Comparison of ENCODE assay signal across 9 cellular contexts in the genomic region with DNA sequence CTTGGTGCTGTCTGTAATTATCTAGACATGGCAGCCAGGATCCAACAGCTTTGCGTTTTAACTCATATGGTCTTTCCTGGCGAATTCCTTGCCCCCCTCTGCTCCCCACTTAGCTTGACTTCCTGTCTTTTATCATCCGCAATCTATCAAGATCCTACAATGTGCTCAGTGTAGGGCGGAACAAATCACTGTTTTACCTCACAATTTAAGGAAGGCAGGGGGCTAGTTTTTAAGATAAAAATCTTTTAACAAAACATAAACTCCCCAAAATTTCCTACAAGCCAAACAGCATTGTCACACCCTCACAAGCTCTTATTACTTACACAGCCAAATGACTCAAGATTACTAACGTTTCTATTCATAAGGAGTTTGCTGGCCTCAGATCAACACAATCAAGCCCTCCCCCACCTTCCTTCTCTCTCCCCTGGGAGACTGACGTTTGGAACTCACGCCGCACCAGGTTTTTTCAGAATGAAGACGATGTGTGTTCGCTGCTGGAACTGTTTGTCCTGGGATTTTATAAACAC. TPM values are rescaled to one million over a fixed set of nuclear protein-coding genes. Genes with fewer than 3 reads are reported as not detected.
A peak's percentile ranks its signal among the peaks of the same experiment; 100 is the strongest.
DNase-seq lines count a peak whose midpoint lies in the region; ATAC-seq and TF ChIP-seq lines count a peak whose summit lies in the region.
"Had no signal": no experiment of that assay in that cellular context is flagged by ENCODE, and none has a peak within 500 bp of the region (broad histone marks: within the 10 kb centered on the region; RNA-seq: fewer than 3 reads in every experiment).

No MANE protein-coding gene starts in this region.

- H3K9me3 Mint-ChIP-seq in brain = peaks cover 0 to 2% (median 0%) of the 10 kb centered on the region in 5 experiments
- peaks cover 0 to 1% of the 10 kb centered on the region in 2 donors for H3K9me3 Mint-ChIP-seq in effector memory CD8-positive, alpha-beta T cell

- no peak for TF ChIP-seq POLR2A in upper lobe of left lung (IDR thresholded peaks at IDR 0.05)

- DNase-seq in CD1c-positive myeloid dendritic cell (ENCODE audit: extremely low spot score) (peak; percentile 8), kidney glomerular epithelial cell (lab: John Stamatoyannopoulos, UW) (peak; percentile 81), upper lobe of left lung (peak in 1 of 2 donors; percentile 65)
- DNase-seq in effector memory CD8-positive, alpha-beta T cell = no peak
- no peak for DNase-seq in activated effector memory CD4-positive, alpha-beta T cell treated with anti-CD3 and anti-CD28 coated beads, Interleukin-2, amount 50 U/mL, for 16 hours

- WGBS in HUES64 = 6% methylated on average over 8 of the region's 10 CpGs
- 19 to 23% methylated on average over 10 of the region's 10 CpGs for WGBS in upper lobe of left lung, 2 donors

- TF ChIP-seq CTCF in brain (conservative IDR thresholded peaks at IDR 0.05) = no peak
- no peak for TF ChIP-seq CTCF in upper lobe of left lung (IDR thresholded peaks at IDR 0.05)

- no peaks in the 10 kb centered on the region for H3K9me3 ChIP-seq in HUES64 (ENCODE audit: insufficient read depth, low read depth, low read length)
- no peaks in the 10 kb centered on the region for H3K9me3 ChIP-seq in upper lobe of left lung

- H3K27ac Mint-ChIP-seq in brain = peak overlapping the region; percentile 76 to 94 (median 89)
- H3K27ac Mint-ChIP-seq in effector memory CD8-positive, alpha-beta T cell = no peak overlapping the region

- H3K4me1 ChIP-seq in HUES64 (ENCODE audit: insufficient read depth, low read length) (peaks cover 20% of the 10 kb centered on the region), upper lobe of left lung (peaks cover 11 to 30% (median 13%) of the 10 kb centered on the region in 4 donors)

- peak overlapping the region; percentile 75; the same call in 1 of the 2 replicates for H3K9ac ChIP-seq in HUES64 (ENCODE audit: low read depth, low read length)

- H3K27me3 ChIP-seq in HUES64 (ENCODE audit: insufficient read depth, low read length) = peaks cover 16% of the 10 kb centered on the region; the same call in 1 of the 2 replicates
- H3K27me3 ChIP-seq in upper lobe of left lung = no peaks in the 10 kb centered on the region

- H3K4me3 ChIP-seq in HUES64 (ENCODE audit: low read length) (peak overlapping the region; percentile 93), upper lobe of left lung (peak overlapping the region in 3 of 4 donors; percentile 83 to 88 (median 84))

- H3K4me1 Mint-ChIP-seq in brain = peaks cover 37% of the 10 kb centered on the region
- H3K4me1 Mint-ChIP-seq in effector memory CD8-positive, alpha-beta T cell (ENCODE audit: low read depth in 2 of 2) = peaks cover 5 to 8% of the 10 kb centered on the region in 2 donors

- peaks cover 10% of the 10 kb centered on the region for H3K27me3 Mint-ChIP-seq in brain
- peaks cover 39 to 47% of the 10 kb centered on the region in 2 donors for H3K27me3 Mint-ChIP-seq in effector memory CD8-positive, alpha-beta T cell

- H3K36me3 ChIP-seq in HUES64 (ENCODE audit: insufficient read depth, low read length) = no peaks in the 10 kb centered on the region
- no peaks in the 10 kb centered on the region for H3K36me3 ChIP-seq in upper lobe of left lung

- H3K36me3 Mint-ChIP-seq in brain = no peaks in the 10 kb centered on the region
- no peaks in the 10 kb centered on the region for H3K36me3 Mint-ChIP-seq in effector memory CD8-positive, alpha-beta T cell (ENCODE audit: insufficient read depth)

- peak overlapping the region; percentile 89 to 97 (median 91) for H3K4me3 Mint-ChIP-seq in brain
- no peak overlapping the region for H3K4me3 Mint-ChIP-seq in effector memory CD8-positive, alpha-beta T cell

- peak overlapping the region; percentile 89 for H3K27ac ChIP-seq in HUES64 (ENCODE audit: low read depth, low read length)
- peak overlapping the region; percentile 87 to 97 (median 90) for H3K27ac ChIP-seq in upper lobe of left lung
- H3K27ac ChIP-seq: HL-60 had no signal

- no peak for TF ChIP-seq EP300 in upper lobe of left lung (IDR thresholded peaks at IDR 0.05)

- peak; percentile 34 to 47 for ATAC-seq in upper lobe of left lung (ENCODE audit: low FRiP score in 2 of 2)
- ATAC-seq in HG02884 (IDR thresholded peaks at IDR 0.05; ENCODE audit: unreplicated experiment) = no peak
- no peak for ATAC-seq in effector memory CD8-positive, alpha-beta T cell (replicated peaks)

RNA-seq across cellular contexts. Expression of gene CDK14, which starts 1.3 kb away (rescaled TPM):
- 16.4 TPM for polyA plus RNA-seq in HUES64 (2013, experiment 1 of 2)
- polyA plus RNA-seq in HUES64 (2013, experiment 2 of 2) = 21.2 TPM
- 13.5 TPM for polyA plus RNA-seq in brain (ENCODE audit: insufficient read depth, low read depth, low replicate concordance)
- total RNA-seq in upper lobe of left lung = 10 to 100 TPM; 21.7 to 53.4 (median 37.1) TPM

Comparison
In these comparisons a context has a peak if more than half of its experiments do, and no peak if none do; other contexts are left out.
1. DNase-seq: peak in CD1c-positive myeloid dendritic cell (single experiment) and kidney glomerular epithelial cell (single experiment); none in effector memory CD8-positive, alpha-beta T cell (0 of 3) and activated effector memory CD4-positive, alpha-beta T cell treated with anti-CD3 and anti-CD28 coated beads, Interleukin-2, amount 50 U/mL, for 16 hours (single experiment).
2. H3K27ac Mint-ChIP-seq: peak in brain (5 of 5); none in effector memory CD8-positive, alpha-beta T cell (0 of 2).
3. H3K4me3 Mint-ChIP-seq: peak in brain (5 of 5); none in effector memory CD8-positive, alpha-beta T cell (0 of 2).
4. ATAC-seq: peak in upper lobe of left lung (2 of 2); none in HG02884 (single experiment) and effector memory CD8-positive, alpha-beta T cell (single experiment).